In genomic region chr5:76332620-76333170, GRCh38 we compare ENCODE assay signal across 19 cellular contexts.
DNase-seq lines count a peak whose midpoint lies in the region; ATAC-seq and TF ChIP-seq lines count a peak whose summit lies in the region.
"Had no signal": no experiment of that assay in that cellular context is flagged by ENCODE, and none has a peak within 500 bp of the region (broad histone marks: within the 10 kb centered on the region; RNA-seq: fewer than 3 reads in every experiment).

No MANE protein-coding gene starts in this region.

- peaks cover 25% of the 10 kb centered on the region for H3K4me1 ChIP-seq in CD8-positive, alpha-beta T cell (ENCODE audit: insufficient read depth, low read length)
- H3K4me1 ChIP-seq in SK-N-SH (ENCODE audit: control insufficient read depth in 1 of 2, insufficient read depth in 2 of 2, low read depth in 1 of 2, low read length in 1 of 2): peaks cover 0 to 10% of the 10 kb centered on the region in 2 experiments; a peak in 1 of 4 replicates
- H3K4me1 ChIP-seq: upper lobe of right lung had no signal

- H3F3A ChIP-seq in SK-N-SH (replicated peaks; ENCODE audit: insufficient read depth): no peaks in the 10 kb centered on the region

- H3K36me3 Mint-ChIP-seq in CD8-positive, alpha-beta T cell: no peaks in the 10 kb centered on the region
- H3K36me3 Mint-ChIP-seq: memory B cell had no signal

- no peaks in the 10 kb centered on the region for H3K27me3 Mint-ChIP-seq in CD8-positive, alpha-beta T cell (ENCODE audit: low read depth)
- H3K27me3 Mint-ChIP-seq: memory B cell had no signal

- WGBS in SK-N-SH (ENCODE audit: low lambda C conversion rate): 71% methylated on average over 2 of the region's 2 CpGs

- H3K79me2 ChIP-seq in SK-N-SH (ENCODE audit: insufficient read depth): no peaks in the 10 kb centered on the region

- H3K9ac ChIP-seq in SK-N-SH: no peak overlapping the region

- TF ChIP-seq EP300 in SK-N-SH (IDR thresholded peaks at IDR 0.05; ENCODE audit: borderline replicate concordance in 1 of 2, low read depth in 1 of 2, low read length in 1 of 2): no peak

- no peaks in the 10 kb centered on the region for H3K9me3 Mint-ChIP-seq in CD8-positive, alpha-beta T cell
- H3K9me3 Mint-ChIP-seq: memory B cell had no signal

- DNase-seq in activated CD4-positive, CD25-positive, alpha-beta regulatory T cell (lab: John Stamatoyannopoulos, UW): no peak
- DNase-seq in CD8-positive, alpha-beta T cell: no peak
- DNase-seq in kidney epithelial cell (ENCODE audit: low read depth) (peak; percentile 2), SK-N-SH (no peak), NCI-H524 (lab: John Stamatoyannopoulos, UW) (no peak), foreskin fibroblast (no peak)
- DNase-seq: activated CD4-positive, alpha-beta T cell treated with anti-CD3 and anti-CD28 coated beads, Interleukin-2, amount 50 U/mL, for 4 hours; AML-193; effector CD8-positive, alpha-beta T cell; KBM-7; NCI-H1694; NCI-H2171 treated with DMSO at 0.1 percent for 48 hours; NCI-H526 treated with DMSO at 0.1 percent for 48 hours; stimulated activated CD4-positive, alpha-beta T cell treated with anti-CD3 and anti-CD28 coated beads, Interleukin-4, amount 100 ng/mL, for 4 hours; upper lobe of right lung had no signal

- TF ChIP-seq CTCF in CD8-positive, alpha-beta T cell (IDR thresholded peaks at IDR 0.05): no peak
- TF ChIP-seq CTCF in VCaP (conservative IDR thresholded peaks at IDR 0.05) (no peak), kidney epithelial cell (IDR thresholded peaks at IDR 0.05; ENCODE audit: insufficient read depth, low read length, poor library complexity, severe bottlenecking) (no peak), SK-N-SH (IDR thresholded peaks at IDR 0.05) (no peak), foreskin fibroblast (IDR thresholded peaks at IDR 0.05; ENCODE audit: low read depth, low read length) (no peak)

- H3K36me3 ChIP-seq in CD8-positive, alpha-beta T cell (ENCODE audit: insufficient read depth, low read length): no peaks in the 10 kb centered on the region
- H3K36me3 ChIP-seq in kidney epithelial cell (ENCODE audit: control insufficient read depth, insufficient read depth, low read length): no peaks in the 10 kb centered on the region
- no peaks in the 10 kb centered on the region for H3K36me3 ChIP-seq in SK-N-SH (replicated peaks in 1 of 2; ENCODE audit: control insufficient read depth in 1 of 2, insufficient read depth in 2 of 2, low read length in 1 of 2)
- H3K36me3 ChIP-seq: upper lobe of right lung had no signal

- intact Hi-C loops in CD8-positive, alpha-beta T cell (cut with DNase I, micrococcal nuclease): no loop called here

- no peak overlapping the region for H3K27ac ChIP-seq in CD8-positive, alpha-beta T cell (ENCODE audit: low read depth, low read length)
- peak overlapping the region; percentile 58 for H3K27ac ChIP-seq in VCaP
- H3K27ac ChIP-seq in SK-N-SH (ENCODE audit: low read depth in 2 of 2, low read length in 1 of 2): no peak overlapping the region
- H3K27ac ChIP-seq: upper lobe of right lung had no signal

- peak overlapping the region; percentile 11 for H3K27ac Mint-ChIP-seq in CD8-positive, alpha-beta T cell
- H3K27ac Mint-ChIP-seq: brain, memory B cell had no signal

- no peaks in the 10 kb centered on the region for H4K20me1 ChIP-seq in SK-N-SH (ENCODE audit: insufficient read depth)

- H2AFZ ChIP-seq in SK-N-SH (ENCODE audit: low read depth): no peak overlapping the region

- no peaks in the 10 kb centered on the region for H3K27me3 ChIP-seq in CD8-positive, alpha-beta T cell (ENCODE audit: insufficient read depth, low read length)
- H3K27me3 ChIP-seq in kidney epithelial cell (ENCODE audit: control insufficient read depth, insufficient read depth, low read length): no peaks in the 10 kb centered on the region
- no peaks in the 10 kb centered on the region for H3K27me3 ChIP-seq in SK-N-SH (ENCODE audit: insufficient read depth)
- H3K27me3 ChIP-seq: upper lobe of right lung had no signal

- POLR2A ChIA-PET in CD8-positive, alpha-beta T cell (lab: Charles Lee): interaction anchor here (1.3 to 2.1 kb wide), 3 partner anchors 11 to 110 kb away, joined by 3 to 7 read pairs (median 6); no protein-coding TSS in a partner anchor
- POLR2A ChIA-PET in SK-N-SH (lab: Yijun Ruan, JAX): no interaction called here

- CTCF ChIA-PET in CD8-positive, alpha-beta T cell (lab: Charles Lee): interaction anchor here (0.7 to 2.1 kb wide), 7 partner anchors 8 to 212 kb away, joined by 3 to 13 read pairs (median 4); partner anchors contain the start of gene IQGAP2
- CTCF ChIA-PET in SK-N-SH (lab: Yijun Ruan, JAX): interaction anchor here (0.5 kb wide), 1 partner anchor 485 kb away, joined by 3 read pairs; no protein-coding TSS in a partner anchor

- H3K4me2 ChIP-seq in SK-N-SH: no peak overlapping the region

- no peaks in the 10 kb centered on the region for H3K9me3 ChIP-seq in CD8-positive, alpha-beta T cell (ENCODE audit: low read length)
- no peaks in the 10 kb centered on the region for H3K9me3 ChIP-seq in SK-N-SH
- H3K9me3 ChIP-seq: upper lobe of right lung had no signal

- peak; percentile 41 to 44 for ATAC-seq in activated CD4-positive, CD25-positive, alpha-beta regulatory T cell treated with anti-CD3 and anti-CD28 coated beads, Interleukin-2, amount 50 U/mL, for 24 hours
- ATAC-seq in CD8-positive, alpha-beta T cell: no peak
- ATAC-seq: upper lobe of right lung had no signal

- no peak overlapping the region for H3K4me3 ChIP-seq in CD8-positive, alpha-beta T cell (ENCODE audit: low read depth, low read length)
- H3K4me3 ChIP-seq in kidney epithelial cell (ENCODE audit: low read depth, low read length): no peak overlapping the region
- no peak overlapping the region for H3K4me3 ChIP-seq in SK-N-SH (ENCODE audit: low read depth in 2 of 2, low read length in 1 of 2)
- no peak overlapping the region for H3K4me3 ChIP-seq in foreskin fibroblast (ENCODE audit: low read depth in 1 of 2, low read length in 2 of 2)
- H3K4me3 ChIP-seq: upper lobe of right lung had no signal

- no peak for TF ChIP-seq RAD21 in SK-N-SH (IDR thresholded peaks at IDR 0.05; ENCODE audit: low read length)

- no peak overlapping the region for H3K4me3 Mint-ChIP-seq in CD8-positive, alpha-beta T cell
- H3K4me3 Mint-ChIP-seq: brain, memory B cell had no signal

- peaks cover 52% of the 10 kb centered on the region for H3K4me1 Mint-ChIP-seq in CD8-positive, alpha-beta T cell (ENCODE audit: low read depth)
- H3K4me1 Mint-ChIP-seq: memory B cell had no signal

- no peaks in the 10 kb centered on the region for H3K9me2 ChIP-seq in SK-N-SH

TF ChIP-seq in SK-N-SH, 30 proteins besides CTCF, POLR2A, EP300 and RAD21 (continues in another document):
- TF ChIP-seq MEF2A (IDR thresholded peaks at IDR 0.05; ENCODE audit: borderline replicate concordance, low read depth) (no peak), YY1 (IDR thresholded peaks at IDR 0.05; ENCODE audit: low read depth) (no peak), IRF3 (IDR thresholded peaks at IDR 0.05; ENCODE audit: low read depth, low read length) (no peak), USF1 (IDR thresholded peaks at IDR 0.05; ENCODE audit: borderline replicate concordance, low read depth) (no peak), PBX3 (IDR thresholded peaks at IDR 0.05) (no peak), GATA2 (CRISPR knock-in tag; IDR thresholded peaks at IDR 0.05) (no peak), FOSL2 (IDR thresholded peaks at IDR 0.05; ENCODE audit: borderline replicate concordance, low read depth) (no peak), EZH2phosphoT487 (IDR thresholded peaks at IDR 0.05; ENCODE audit: borderline replicate concordance, low read depth) (no peak), NFIC (IDR thresholded peaks at IDR 0.05; ENCODE audit: borderline replicate concordance) (no peak), MAX (IDR thresholded peaks at IDR 0.05; ENCODE audit: low read depth) (no peak), MXI1 (IDR thresholded peaks at IDR 0.05; ENCODE audit: low read depth, low read length) (no peak), GABPA (IDR thresholded peaks at IDR 0.05; ENCODE audit: low read depth) (no peak), ELF1 (IDR thresholded peaks at IDR 0.05) (no peak), CHD2 (IDR thresholded peaks at IDR 0.05; ENCODE audit: low read length, partially characterized antibody) (no peak), RFX5 (IDR thresholded peaks at IDR 0.05; ENCODE audit: low read length) (no peak)
